In the genomic region with DNA sequence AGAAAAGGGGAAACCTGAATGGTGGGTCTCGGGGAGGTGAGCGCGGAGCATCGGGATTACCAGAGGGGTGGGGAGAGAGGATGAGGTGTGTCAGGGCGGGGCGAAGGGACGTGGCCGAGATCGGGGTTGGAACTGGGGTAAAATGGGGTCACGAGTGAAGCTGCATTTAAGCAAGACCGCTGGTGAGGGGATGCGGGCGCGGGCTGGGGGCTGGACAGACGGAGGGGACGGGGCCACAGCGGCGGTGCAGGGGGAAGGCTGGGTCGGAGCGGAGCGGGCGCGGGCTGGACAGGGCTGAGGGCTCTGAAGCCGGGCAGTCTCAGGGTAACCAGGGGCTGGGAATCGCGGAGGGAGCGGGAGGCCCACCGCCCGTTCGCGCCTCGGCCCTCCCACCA, we compare ENCODE assay signal across 8 cellular contexts.
DNase-seq lines count a peak whose midpoint lies in the region; ATAC-seq and TF ChIP-seq lines count a peak whose summit lies in the region.
"Not testable (repeated sequence)": the region's sequence is repeated elsewhere in the genome, so short reads cannot be mapped to it uniquely, and the experiment has no call there.

No MANE protein-coding gene starts in this region.

- not testable (repeated sequence) for H3K9me3 Mint-ChIP-seq in activated CD4-positive, alpha-beta memory T cell treated with anti-CD3 and anti-CD28 coated beads for 36 hours

- peak; percentile 46 for DNase-seq in activated CD4-positive, alpha-beta memory T cell treated with anti-CD3 and anti-CD28 coated beads for 36 hours
- DNase-seq in colonic mucosa (peak; percentile 57), posterior vena cava (ENCODE audit: low spot score) (peak; percentile 83), aorta (peak in 1 of 2 donors; percentile 77)

- intact Hi-C loops in activated CD4-positive, alpha-beta memory T cell treated with anti-CD3 and anti-CD28 coated beads for 36 hours (cut with micrococcal nuclease); colonic mucosa (cut with DNase I); posterior vena cava (cut with DNase I); aorta (cut with DNase I): not testable (repeated sequence)

- H3F3A ChIP-seq in Loucy (ENCODE audit: low read depth) = not testable (repeated sequence)

- TF ChIP-seq CTCF in Loucy (conservative IDR thresholded peaks at IDR 0.05; ENCODE audit: low read length); colonic mucosa (IDR thresholded peaks at IDR 0.05): not testable (repeated sequence)

- H3K27ac ChIP-seq in colonic mucosa = peak overlapping the region; percentile 84
- H3K27ac ChIP-seq in aorta (ENCODE audit: low read depth in 1 of 2, low read length in 2 of 2) = not testable (repeated sequence)

- peak; percentile 27 for ATAC-seq in GM18870 (IDR thresholded peaks at IDR 0.05; ENCODE audit: unreplicated experiment)
- peak; percentile 25 for ATAC-seq in HG02763 (IDR thresholded peaks at IDR 0.05; ENCODE audit: unreplicated experiment)
- peak; percentile 66 for ATAC-seq in aorta (ENCODE audit: low FRiP score)

- not testable (repeated sequence) for H4K20me1 ChIP-seq in Loucy (ENCODE audit: insufficient read depth, low read length, poor library complexity, severe bottlenecking)

- H3K36me3 ChIP-seq in Loucy (ENCODE audit: insufficient read depth, low read length); colonic mucosa; iPS-15b (ENCODE audit: control insufficient read depth, insufficient read depth, low read length); aorta (ENCODE audit: control insufficient read depth in 1 of 2, insufficient read depth in 2 of 2, low read length in 1 of 2): not testable (repeated sequence)

- H3K4me3 Mint-ChIP-seq in activated CD4-positive, alpha-beta memory T cell treated with anti-CD3 and anti-CD28 coated beads for 36 hours = peak overlapping the region; percentile 85

- 1 to 4% methylated on average over 10 to 32 of the region's 32 CpGs for whole genome bisulfite sequencing in aorta, 2 donors

- peak overlapping the region; percentile 76 for H3K27ac Mint-ChIP-seq in activated CD4-positive, alpha-beta memory T cell treated with anti-CD3 and anti-CD28 coated beads for 36 hours

- 0 out of 2 replicates have a peak overlapping the region, but pooled peaks have one; percentile 43 for H2AFZ ChIP-seq in Loucy (ENCODE audit: low read length)

- peaks cover 27% of the 10 kb centered on the region for H3K79me2 ChIP-seq in Loucy (ENCODE audit: insufficient read depth, low read length)

- POLR2A ChIA-PET in activated CD4-positive, alpha-beta memory T cell treated with anti-CD3 and anti-CD28 coated beads for 36 hours (lab: Charles Lee) = not testable (repeated sequence)

- H3K36me3 Mint-ChIP-seq in activated CD4-positive, alpha-beta memory T cell treated with anti-CD3 and anti-CD28 coated beads for 36 hours = not testable (repeated sequence)

- not testable (repeated sequence) for H3K27me3 Mint-ChIP-seq in activated CD4-positive, alpha-beta memory T cell treated with anti-CD3 and anti-CD28 coated beads for 36 hours

- H3K9ac ChIP-seq in Loucy (ENCODE audit: low read depth, low read length, poor library complexity, severe bottlenecking) (peak overlapping the region; percentile 75), colonic mucosa (ENCODE audit: low read depth in 2 of 2, low read length in 2 of 2) (peak overlapping the region; percentile 71 to 72)
- H3K9ac ChIP-seq in iPS-15b (ENCODE audit: low read depth, low read length) = not testable (repeated sequence)

- H3K9me3 ChIP-seq in Loucy (ENCODE audit: insufficient read depth, low read depth, low read length); colonic mucosa; iPS-15b (ENCODE audit: control insufficient read depth, insufficient read depth, low read length); aorta (ENCODE audit: control insufficient read depth, low read length): not testable (repeated sequence)

- peaks cover 23% of the 10 kb centered on the region for H3K4me1 Mint-ChIP-seq in activated CD4-positive, alpha-beta memory T cell treated with anti-CD3 and anti-CD28 coated beads for 36 hours (ENCODE audit: low read depth)

- H3K4me1 ChIP-seq in Loucy (ENCODE audit: insufficient read depth, low read length, poor library complexity, severe bottlenecking); colonic mucosa; iPS-15b (ENCODE audit: control insufficient read depth, insufficient read depth, low read length); aorta (ENCODE audit: control insufficient read depth in 1 of 2, insufficient read depth in 2 of 2, low read length in 2 of 2): not testable (repeated sequence)

- H3K4me2 ChIP-seq in Loucy (ENCODE audit: low read depth, low read length, poor library complexity, severe bottlenecking) = peak overlapping the region; percentile 96

- CTCF ChIA-PET in activated CD4-positive, alpha-beta memory T cell treated with anti-CD3 and anti-CD28 coated beads for 36 hours (lab: Charles Lee) = not testable (repeated sequence)

- H3K4me3 ChIP-seq in Loucy (ENCODE audit: low read length, poor library complexity, severe bottlenecking) (peak overlapping the region; percentile 75), colonic mucosa (peak overlapping the region; percentile 57), iPS-15b (ENCODE audit: low read depth, low read length) (peak overlapping the region; percentile 60), aorta (ENCODE audit: low read length in 2 of 2) (peak overlapping the region in 1 of 2 donors; percentile 58)

- not testable (repeated sequence) for H3K27me3 ChIP-seq in Loucy (ENCODE audit: insufficient read depth, low read length, poor library complexity, severe bottlenecking); colonic mucosa; iPS-15b (ENCODE audit: control insufficient read depth, insufficient read depth, low read length); aorta (ENCODE audit: control insufficient read depth in 1 of 2, insufficient read depth in 2 of 2, low read length in 1 of 2)

- not testable (repeated sequence) for H3K9me2 ChIP-seq in Loucy (replicated peaks; ENCODE audit: low read depth, low read length)
